ENCODE assay signal across 8 cellular contexts in the genomic region with DNA sequence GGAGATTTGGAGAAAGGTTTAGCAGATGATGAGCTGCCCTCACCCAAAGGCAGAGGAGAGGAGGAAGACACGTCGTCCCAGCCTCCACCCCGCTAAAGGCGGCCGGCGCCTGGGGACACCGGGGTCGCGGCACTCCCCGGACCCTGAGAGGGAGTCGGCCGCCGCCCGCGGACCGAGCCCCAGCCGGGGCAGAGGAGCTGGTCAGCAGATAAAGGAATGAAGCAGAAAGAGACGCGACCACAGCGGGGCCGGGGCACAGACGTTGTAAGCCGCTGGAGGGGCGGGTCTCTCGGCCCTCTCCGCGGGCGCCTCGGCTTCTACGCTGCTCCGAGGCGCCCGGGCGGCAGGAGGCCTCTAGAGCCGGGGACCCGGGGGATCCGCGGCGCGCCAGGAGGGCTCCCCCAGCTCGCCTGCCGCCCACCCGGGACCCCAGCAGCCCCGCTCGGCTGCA. TPM values are rescaled to one million over a fixed set of nuclear protein-coding genes. Genes with fewer than 3 reads are reported as not detected.
DNase-seq lines count a peak whose midpoint lies in the region; ATAC-seq and TF ChIP-seq lines count a peak whose summit lies in the region.

No MANE protein-coding gene starts in this region.

- POLR2A ChIA-PET in A673 (lab: Charles Lee; ENCODE audit: low non-redundant PET) (no interaction called here), T-cell (lab: Charles Lee) (interaction anchor here (0.6 to 1.3 kb wide), 6 partner anchors 9 to 235 kb away, joined by 3 to 9 read pairs (median 6); no protein-coding TSS in a partner anchor)

- intact Hi-C loops in A673 (cut with micrococcal nuclease; ENCODE audit: unreplicated experiment), result no loop called here

- H3K27ac Mint-ChIP-seq in T-cell (peak overlapping the region; percentile 85 to 90), brain (peak overlapping the region; percentile 92 to 99 (median 96)), immature natural killer cell (peak overlapping the region; percentile 88 to 99 (median 95))

- H3K9me3 Mint-ChIP-seq in T-cell, result no peaks in the 10 kb centered on the region
- H3K9me3 Mint-ChIP-seq in brain, result peaks cover 0 to 2% (median 0%) of the 10 kb centered on the region in 5 experiments
- no peaks in the 10 kb centered on the region for H3K9me3 Mint-ChIP-seq in immature natural killer cell

- H3K9me3 ChIP-seq in A673 (ENCODE audit: low read depth, low read length, poor library complexity, severe bottlenecking), result no peaks in the 10 kb centered on the region

- ATAC-seq in GM18909 (IDR thresholded peaks at IDR 0.05; ENCODE audit: poor library complexity, unreplicated experiment) (peak; percentile 33), HG03159 (IDR thresholded peaks at IDR 0.05; ENCODE audit: unreplicated experiment) (peak; percentile 34), T-cell (replicated peaks in 1 of 4) (peak; percentile 31 to 62 (median 60))

- peak overlapping the region; percentile 96 for H3K4me3 ChIP-seq in A673 (ENCODE audit: low read depth, low read length, poor library complexity, severe bottlenecking)

- BruUV-seq in A673 (replicated peaks; lab: Mats Ljungman, UMichigan), result no TSS peak

- no peaks in the 10 kb centered on the region for H3K36me3 ChIP-seq in A673 (ENCODE audit: insufficient read depth, low read length, poor library complexity, severe bottlenecking)

- peaks cover 58 to 71% (median 59%) of the 10 kb centered on the region in 3 donors for H3K4me1 Mint-ChIP-seq in T-cell
- H3K4me1 Mint-ChIP-seq in brain, result peaks cover 55% of the 10 kb centered on the region
- H3K4me1 Mint-ChIP-seq in immature natural killer cell, result peaks cover 46 to 60% of the 10 kb centered on the region in 2 donors

- H3K36me3 Mint-ChIP-seq in T-cell, result no peaks in the 10 kb centered on the region
- peaks cover 18% of the 10 kb centered on the region for H3K36me3 Mint-ChIP-seq in brain
- no peaks in the 10 kb centered on the region for H3K36me3 Mint-ChIP-seq in immature natural killer cell

- peak overlapping the region; percentile 85 for H3K27ac ChIP-seq in A673 (ENCODE audit: low read depth, low read length, poor library complexity, severe bottlenecking)

- H3K27me3 Mint-ChIP-seq in T-cell, result no peaks in the 10 kb centered on the region
- H3K27me3 Mint-ChIP-seq in brain, result peaks cover 22% of the 10 kb centered on the region
- peaks cover 0 to 11% (median 10%) of the 10 kb centered on the region in 3 donors for H3K27me3 Mint-ChIP-seq in immature natural killer cell (ENCODE audit: low read depth in 3 of 3)

- no peaks in the 10 kb centered on the region for H3K27me3 ChIP-seq in A673 (replicated peaks; ENCODE audit: insufficient read depth, low read depth, low read length, poor library complexity)

- H3K4me3 Mint-ChIP-seq in T-cell (peak overlapping the region; percentile 91 to 96 (median 94)), brain (peak overlapping the region; percentile 95 to 99 (median 97)), immature natural killer cell (peak overlapping the region; percentile 91 to 99 (median 97))

- TF ChIP-seq CTCF in A673 (conservative IDR thresholded peaks at IDR 0.05; ENCODE audit: low read depth, low read length) (no peak), brain (conservative IDR thresholded peaks at IDR 0.05) (no peak)

- peaks cover 11% of the 10 kb centered on the region for H3K4me1 ChIP-seq in A673 (ENCODE audit: insufficient read depth, low read length, poor library complexity, severe bottlenecking)

- DNase-seq in A673 (ENCODE audit: low spot score), result peak; percentile 43
- DNase-seq in T-cell, result peak in 26 of 34 experiments; percentile 1 to 44 (median 14)
- DNase-seq in immature natural killer cell, result peak in 1 of 3 donors; percentile 39
- DNase-seq in stimulated activated CD4-positive, alpha-beta T cell treated with anti-CD3 and anti-CD28 coated beads, Interleukin-1b, Interleukin-23, amount 100 ng/mL, for 4 hours (ENCODE audit: low read depth in 2 of 2), result peak; percentile 0 to 15
- DNase-seq in DMS79 treated with DMSO at 0.1 percent for 48 hours (lab: John Stamatoyannopoulos, UW), result no peak

- CTCF ChIA-PET in A673 (lab: Charles Lee), result no interaction called here
- CTCF ChIA-PET in T-cell (lab: Charles Lee), result interaction anchor here in 1 of 2 donors (0.6 to 1.6 kb wide), 4 partner anchors 26 to 167 kb away, joined by 3 to 6 read pairs (median 4); no protein-coding TSS in a partner anchor

RNA-seq across cellular contexts. Expression of a gene that starts 0.5 kb away (rescaled TPM):
- total RNA-seq in A673 (2021) (49.8 and 58.2 TPM in 2 replicates), T-cell (100 to 1,000 TPM; 153 to 271 (median 182) TPM)
- polyA plus RNA-seq in brain (ENCODE audit: insufficient read depth, low read depth, low replicate concordance) (31.5 TPM), immature natural killer cell (10 to 100 TPM; 15.9 to 48.0 (median 26.4) TPM)
